In genomic region chr9:108272350-108272899, GRCh38 we compare ENCODE assay signal across 7 cellular contexts.
DNase-seq lines count a peak whose midpoint lies in the region; ATAC-seq and TF ChIP-seq lines count a peak whose summit lies in the region.

No MANE protein-coding gene starts in this region.

- DNase-seq in SJSA1 (ENCODE audit: low read depth in 1 of 2, low spot score in 2 of 2): peak in 1 of 2 experiments; percentile 37
- DNase-seq in fibroblast of the conjunctiva (ENCODE audit: low read depth): peak; percentile 72
- no peak for DNase-seq in activated CD4-positive, alpha-beta T cell treated with anti-CD3 and anti-CD28 coated beads, Interleukin-2, amount 10 ng/mL, durations not matched to agents 24 days and 14 days

- no peaks in the 10 kb centered on the region for H3K4me1 Mint-ChIP-seq in activated CD4-positive, alpha-beta T cell treated with anti-CD3 and anti-CD28 coated beads, Interleukin-2, amount 10 ng/mL, durations not matched to agents 24 days and 14 days

- H3K4me3 Mint-ChIP-seq in activated CD4-positive, alpha-beta T cell treated with anti-CD3 and anti-CD28 coated beads, Interleukin-2, amount 10 ng/mL, durations not matched to agents 24 days and 14 days: no peak overlapping the region

- no peak overlapping the region for H3K27ac Mint-ChIP-seq in activated CD4-positive, alpha-beta T cell treated with anti-CD3 and anti-CD28 coated beads, Interleukin-2, amount 10 ng/mL, durations not matched to agents 24 days and 14 days

- ATAC-seq in HG02623 (IDR thresholded peaks at IDR 0.05; ENCODE audit: unreplicated experiment): no peak

- peak; percentile 65 for TF ChIP-seq CTCF in GM12873 (IDR thresholded peaks at IDR 0.05; ENCODE audit: insufficient read depth, low read depth, low read length, missing control alignments)

- H3K4me1 ChIP-seq in SJSA1 (replicated peaks) (peaks cover 26% of the 10 kb centered on the region), neuron (ENCODE audit: insufficient read depth, low read length) (no peaks in the 10 kb centered on the region)

- peak overlapping the region; percentile 22 for H3K4me3 ChIP-seq in SJSA1
- H3K4me3 ChIP-seq in neuron (ENCODE audit: low read length): no peak overlapping the region

- H3K27me3 ChIP-seq in SJSA1 (replicated peaks) (no peaks in the 10 kb centered on the region), neuron (ENCODE audit: insufficient read depth, low read length) (no peaks in the 10 kb centered on the region)

- TF ChIP-seq EP300 in Ishikawa (IDR thresholded peaks at IDR 0.05; ENCODE audit: borderline replicate concordance): no peak

- peak; percentile 37 for TF ChIP-seq RAD21 in Ishikawa (IDR thresholded peaks at IDR 0.05; ENCODE audit: low read depth)

- intact Hi-C loops in activated CD4-positive, alpha-beta T cell treated with anti-CD3 and anti-CD28 coated beads, Interleukin-2, amount 10 ng/mL, durations not matched to agents 24 days and 14 days (cut with micrococcal nuclease): no loop called here

- H3K9me3 ChIP-seq in SJSA1 (replicated peaks) (no peaks in the 10 kb centered on the region), neuron (ENCODE audit: low read length) (no peaks in the 10 kb centered on the region)

- H3K36me3 Mint-ChIP-seq in activated CD4-positive, alpha-beta T cell treated with anti-CD3 and anti-CD28 coated beads, Interleukin-2, amount 10 ng/mL, durations not matched to agents 24 days and 14 days (ENCODE audit: low read depth): no peaks in the 10 kb centered on the region

- peak overlapping the region; percentile 83 for H3K27ac ChIP-seq in SJSA1

- no peaks in the 10 kb centered on the region for H3K27me3 Mint-ChIP-seq in activated CD4-positive, alpha-beta T cell treated with anti-CD3 and anti-CD28 coated beads, Interleukin-2, amount 10 ng/mL, durations not matched to agents 24 days and 14 days

- H3K9me3 Mint-ChIP-seq in activated CD4-positive, alpha-beta T cell treated with anti-CD3 and anti-CD28 coated beads, Interleukin-2, amount 10 ng/mL, durations not matched to agents 24 days and 14 days: no peaks in the 10 kb centered on the region

- H2AFZ ChIP-seq in neuron (ENCODE audit: low read depth, low read length): peak overlapping the region; percentile 52

- H3K36me3 ChIP-seq in SJSA1 (no peaks in the 10 kb centered on the region), neuron (ENCODE audit: insufficient read depth, low read length) (no peaks in the 10 kb centered on the region)

TF ChIP-seq in Ishikawa, 13 proteins besides CTCF, POLR2A, EP300 and RAD21:
- TF ChIP-seq YY1 (IDR thresholded peaks at IDR 0.05; ENCODE audit: low read depth): no peak
- no peak for TF ChIP-seq TEAD4 (IDR thresholded peaks at IDR 0.05)
- TF ChIP-seq FOXM1 (IDR thresholded peaks at IDR 0.05; ENCODE audit: borderline replicate concordance, low read depth): no peak
- no peak for TF ChIP-seq CEBPB (IDR thresholded peaks at IDR 0.05)
- TF ChIP-seq EGR1 (IDR thresholded peaks at IDR 0.05): no peak
- no peak for TF ChIP-seq USF1 (IDR thresholded peaks at IDR 0.05)
- no peak for TF ChIP-seq ZBTB7A (IDR thresholded peaks at IDR 0.05; ENCODE audit: low read depth)
- TF ChIP-seq MAX (IDR thresholded peaks at IDR 0.05): no peak
